Comparison of ENCODE assay signal across 8 cellular contexts in genomic region chr6:6547111-6547879, GRCh38. TPM values are rescaled to one million over a fixed set of nuclear protein-coding genes. Genes with fewer than 3 reads are reported as not detected.
DNase-seq lines count a peak whose midpoint lies in the region; ATAC-seq and TF ChIP-seq lines count a peak whose summit lies in the region.

No MANE protein-coding gene starts in this region.

- CTCF ChIA-PET in activated CD4-positive, alpha-beta memory T cell treated with anti-CD3 and anti-CD28 coated beads for 36 hours (lab: Charles Lee): interaction anchor here (0.5 to 4.3 kb wide), 30 partner anchors 9 to 1076 kb away, joined by 3 to 48 read pairs (median 4); no protein-coding TSS in a partner anchor

- peak overlapping the region; percentile 99 for H3K4me2 ChIP-seq in BLaER1

- H3K36me3 Mint-ChIP-seq in activated CD4-positive, alpha-beta memory T cell treated with anti-CD3 and anti-CD28 coated beads for 36 hours: no peaks in the 10 kb centered on the region

- ATAC-seq in GM19025 (IDR thresholded peaks at IDR 0.05; ENCODE audit: low read depth, unreplicated experiment) (peak; percentile 63), HG03280 (IDR thresholded peaks at IDR 0.05; ENCODE audit: unreplicated experiment) (peak; percentile 88), lung (ENCODE audit: insufficient read depth, low FRiP score) (peak; percentile 97)

- peak overlapping the region; percentile 57 for H3K4me3 Mint-ChIP-seq in activated CD4-positive, alpha-beta memory T cell treated with anti-CD3 and anti-CD28 coated beads for 36 hours

- H3K9ac ChIP-seq in BLaER1: no peak overlapping the region

- H3K36me3 ChIP-seq in BLaER1 (no peaks in the 10 kb centered on the region), lung (ENCODE audit: control insufficient read depth in 2 of 2, insufficient read depth in 2 of 2, low read length in 2 of 2) (no peaks in the 10 kb centered on the region)

- no peaks in the 10 kb centered on the region for H3K9me3 Mint-ChIP-seq in activated CD4-positive, alpha-beta memory T cell treated with anti-CD3 and anti-CD28 coated beads for 36 hours

- H3K9me3 ChIP-seq in BLaER1 (peaks cover 6% of the 10 kb centered on the region; the same call in 1 of the 2 replicates), lung (ENCODE audit: control insufficient read depth in 2 of 2, insufficient read depth in 1 of 2, low read length in 1 of 2) (no peaks in the 10 kb centered on the region)

- DNase-seq in NCI-H526 (lab: John Stamatoyannopoulos, UW) (peak; percentile 63 to 84), lung (ENCODE audit: low spot score) (peak; percentile 89)
- peak; percentile 88 for DNase-seq in activated CD4-positive, alpha-beta memory T cell treated with anti-CD3 and anti-CD28 coated beads for 36 hours
- peak; percentile 73 for DNase-seq in effector CD8-positive, alpha-beta T cell (lab: John Stamatoyannopoulos, UW)
- DNase-seq in stimulated activated CD4-positive, alpha-beta T cell treated with anti-CD3 and anti-CD28 coated beads, TNF-alpha, amount 100 ng/mL, for 4 hours (ENCODE audit: low read depth in 3 of 3): peak; percentile 62 to 69 (median 65)

- H3K27me3 ChIP-seq in BLaER1 (peaks cover 18% of the 10 kb centered on the region), lung (ENCODE audit: control insufficient read depth, insufficient read depth) (no peaks in the 10 kb centered on the region)

- H3K27ac ChIP-seq in BLaER1: no peak overlapping the region
- no peak overlapping the region for H3K27ac ChIP-seq in lung (ENCODE audit: low read depth in 1 of 2, low read length in 1 of 2)

- H3K27me3 Mint-ChIP-seq in activated CD4-positive, alpha-beta memory T cell treated with anti-CD3 and anti-CD28 coated beads for 36 hours: peaks cover 44% of the 10 kb centered on the region

- 22 to 30% methylated on average over 14 of the region's 14 CpGs for WGBS in lung, 2 donors

- H3K27ac Mint-ChIP-seq in activated CD4-positive, alpha-beta memory T cell treated with anti-CD3 and anti-CD28 coated beads for 36 hours: peak overlapping the region; percentile 3

- intact Hi-C loops in activated CD4-positive, alpha-beta memory T cell treated with anti-CD3 and anti-CD28 coated beads for 36 hours (cut with micrococcal nuclease): loop anchor here (1.0 to 10.0 kb wide), 5 partner anchors 232 to 1402 kb away; partner anchors contain the start of gene NRN1

- H3K4me1 Mint-ChIP-seq in activated CD4-positive, alpha-beta memory T cell treated with anti-CD3 and anti-CD28 coated beads for 36 hours (ENCODE audit: low read depth): peaks cover 3% of the 10 kb centered on the region

- TF ChIP-seq CTCF in lung (IDR thresholded peaks at IDR 0.05; ENCODE audit: control extremely low read depth, extremely low read depth): peak; percentile 95

- POLR2A ChIA-PET in activated CD4-positive, alpha-beta memory T cell treated with anti-CD3 and anti-CD28 coated beads for 36 hours (lab: Charles Lee): interaction anchor here (0.8 kb wide), 1 partner anchor 31 kb away, joined by 3 read pairs; no protein-coding TSS in a partner anchor

- no peaks in the 10 kb centered on the region for H4K20me1 ChIP-seq in BLaER1

- H3K4me3 ChIP-seq in BLaER1: peak overlapping the region; percentile 65
- no peak overlapping the region for H3K4me3 ChIP-seq in lung

- peaks cover 31% of the 10 kb centered on the region for H3K4me1 ChIP-seq in BLaER1
- H3K4me1 ChIP-seq in lung (ENCODE audit: control insufficient read depth in 2 of 2, insufficient read depth in 2 of 2, low read length in 2 of 2): peaks cover 0 to 7% of the 10 kb centered on the region in 2 donors

RNA-seq across cellular contexts. Expression of gene LY86, which starts 41.2 kb away (rescaled TPM):
- under 1 TPM; 0.24 to 0.64 TPM for total RNA-seq in activated CD4-positive, alpha-beta memory T cell treated with anti-CD3 and anti-CD28 coated beads for 36 hours
- total RNA-seq in lung: 1 to 10 TPM; 5.2 to 9.5 TPM
- polyA plus RNA-seq in lung: 10 to 100 TPM in 1 of 2 donors, 1 to 10 TPM in 1; 9.8 to 12.4 TPM
